In genomic region chr20:38870733-38871559, GRCh38 we compare ENCODE assay signal across 8 cellular contexts. TPM values are rescaled to one million over a fixed set of nuclear protein-coding genes. Genes with fewer than 3 reads are reported as not detected.
DNase-seq lines count a peak whose midpoint lies in the region; ATAC-seq, FAIRE-seq and TF ChIP-seq lines count a peak whose summit lies in the region.

No MANE protein-coding gene starts in this region.

- no peak for TF ChIP-seq RAD21 in K562 (CRISPR knock-in tag; conservative IDR thresholded peaks at IDR 0.05 in 1 of 2, IDR thresholded peaks at IDR 0.05 in 1 of 2)

- POLR2A ChIA-PET in K562 (lab: Yijun Ruan, JAX), result interaction anchor here (0.6 to 1.4 kb wide), 2 partner anchors 10 to 827 kb away, joined by 4 read pairs; no protein-coding TSS in a partner anchor

- TF ChIP-seq CTCF in OCI-LY3 (IDR thresholded peaks at IDR 0.05; ENCODE audit: low read depth, low read length) (no peak), K562 (IDR thresholded peaks at IDR 0.05 in 2 of 3, conservative IDR thresholded peaks at IDR 0.05 in 1 of 3; ENCODE audit: insufficient read depth in 2 of 3, low read depth in 1 of 3, low read length in 3 of 3) (no peak)

- H3K27ac ChIP-seq in OCI-LY3 (ENCODE audit: low read length) (peak overlapping the region; percentile 93), K562 (ENCODE audit: extremely low read depth, low read depth, low read length) (no peak overlapping the region), mesenchymal stem cell (ENCODE audit: low read length, poor library complexity, severe bottlenecking) (no peak overlapping the region)

- H3K27me3 Mint-ChIP-seq in natural killer cell treated with Interleukin-12 subunit alpha and Interleukin-12 subunit beta and Interleukin-15 and Interleukin-18, amount 100 ng/mL, for 72 hours, result no peaks in the 10 kb centered on the region

- DNase-seq in ELR (ENCODE audit: low read depth) (peak; percentile 72), K562 (ENCODE audit: extremely low read depth in 1 of 4, low spot score in 3 of 4) (peak in 2 of 4 experiments; percentile 40 to 54), foreskin melanocyte (no peak), NCI-H2227 (lab: John Stamatoyannopoulos, UW; ENCODE audit: unreplicated experiment) (no peak), mesenchymal stem cell (no peak), epidermal melanocyte (ENCODE audit: insufficient read length, low spot score) (no peak)
- DNase-seq in natural killer cell treated with Interleukin-12 subunit alpha and Interleukin-12 subunit beta and Interleukin-15 and Interleukin-18, amount 100 ng/mL, for 72 hours (ENCODE audit: low spot score), result no peak

- H3K4me1 ChIP-seq in OCI-LY3 (ENCODE audit: low read length) (peaks cover 87% of the 10 kb centered on the region), K562 (replicated peaks in 1 of 2; ENCODE audit: control insufficient read depth in 2 of 2, insufficient read depth in 2 of 2, low read length in 2 of 2) (peaks cover 16 to 17% of the 10 kb centered on the region in 2 experiments; a peak in 4 of 5 replicates), mesenchymal stem cell (ENCODE audit: control insufficient read depth, insufficient read depth, low read depth, low read length) (no peaks in the 10 kb centered on the region)

- H2BK15ac ChIP-seq in mesenchymal stem cell (ENCODE audit: low read depth, poor library complexity, severe bottlenecking), result no peak overlapping the region

- H3K14ac ChIP-seq in mesenchymal stem cell (ENCODE audit: low read length in 2 of 2), result no peak overlapping the region

- H3K4me3 ChIP-seq in OCI-LY3 (ENCODE audit: low read length) (peak overlapping the region; percentile 17; the same call in 1 of the 2 replicates), K562 (no peak overlapping the region), mesenchymal stem cell (ENCODE audit: insufficient read depth in 1 of 2, low read depth in 1 of 2, low read length in 2 of 2) (no peak overlapping the region)

- no peak overlapping the region for H4K8ac ChIP-seq in mesenchymal stem cell (ENCODE audit: low read length)

- no peak overlapping the region for H2BK5ac ChIP-seq in mesenchymal stem cell (ENCODE audit: low read depth, low read length, poor library complexity, severe bottlenecking)

- peak overlapping the region; percentile 96 to 97 for H3K27ac Mint-ChIP-seq in natural killer cell treated with Interleukin-12 subunit alpha and Interleukin-12 subunit beta and Interleukin-15 and Interleukin-18, amount 100 ng/mL, for 72 hours

- H3K4me3 Mint-ChIP-seq in natural killer cell treated with Interleukin-12 subunit alpha and Interleukin-12 subunit beta and Interleukin-15 and Interleukin-18, amount 100 ng/mL, for 72 hours, result peak overlapping the region; percentile 74

- no peak for TF ChIP-seq POLR2A in K562 (conservative IDR thresholded peaks at IDR 0.05)

- H3K18ac ChIP-seq in mesenchymal stem cell (ENCODE audit: low read depth in 1 of 2, low read length in 2 of 2), result no peak overlapping the region

- H3K4me2 ChIP-seq in OCI-LY3 (ENCODE audit: low read length) (peak overlapping the region; percentile 44), K562 (ENCODE audit: insufficient read depth, low read length) (no peak overlapping the region), mesenchymal stem cell (ENCODE audit: low read length, poor library complexity, severe bottlenecking) (no peak overlapping the region)

- peaks cover 78 to 82% of the 10 kb centered on the region in 2 donors for H3K4me1 Mint-ChIP-seq in natural killer cell treated with Interleukin-12 subunit alpha and Interleukin-12 subunit beta and Interleukin-15 and Interleukin-18, amount 100 ng/mL, for 72 hours (ENCODE audit: low read depth in 2 of 2)

- CTCF ChIA-PET in K562 (lab: Yijun Ruan, JAX; ENCODE audit: low intra/inter-chr PET ratio), result no interaction called here

- no peak overlapping the region for H4K91ac ChIP-seq in mesenchymal stem cell (ENCODE audit: low read length)

- ATAC-seq in K562, result peak; percentile 68
- no peak for ATAC-seq in natural killer cell treated with Interleukin-12 subunit alpha and Interleukin-12 subunit beta and Interleukin-15 and Interleukin-18, amount 100 ng/mL, for 72 hours

- H3K79me1 ChIP-seq in mesenchymal stem cell (replicated peaks; ENCODE audit: low read length, poor library complexity, severe bottlenecking), result no peaks in the 10 kb centered on the region

- H3K9me3 Mint-ChIP-seq in natural killer cell treated with Interleukin-12 subunit alpha and Interleukin-12 subunit beta and Interleukin-15 and Interleukin-18, amount 100 ng/mL, for 72 hours, result no peaks in the 10 kb centered on the region

- H3K79me2 ChIP-seq in OCI-LY3 (ENCODE audit: low read length) (peaks cover 92% of the 10 kb centered on the region), K562 (ENCODE audit: control insufficient read depth, insufficient read depth, low read length) (no peaks in the 10 kb centered on the region)

- H2BK12ac ChIP-seq in mesenchymal stem cell (ENCODE audit: low read length in 2 of 2), result no peak overlapping the region

- H3K27me3 ChIP-seq in OCI-LY3 (ENCODE audit: low read depth, low read length), result no peaks in the 10 kb centered on the region
- peaks cover 5 to 15% of the 10 kb centered on the region in 2 experiments; a peak in 4 of 5 replicates for H3K27me3 ChIP-seq in K562 (ENCODE audit: control insufficient read depth in 2 of 2, insufficient read depth in 2 of 2, low read length in 2 of 2)
- peaks cover 43 to 69% of the 10 kb centered on the region in 2 experiments for H3K27me3 ChIP-seq in mesenchymal stem cell (ENCODE audit: control insufficient read depth in 1 of 2, insufficient read depth in 1 of 2, low read length in 2 of 2)

- no peaks in the 10 kb centered on the region for H3K9me1 ChIP-seq in K562 (ENCODE audit: control insufficient read depth, insufficient read depth, low read length)

- no peak overlapping the region for H3K4ac ChIP-seq in mesenchymal stem cell (ENCODE audit: low read depth in 1 of 2, low read length in 2 of 2)

- FAIRE-seq in K562 (lab: Jason Lieb, UNC), result peak; percentile 6

- H4K20me1 ChIP-seq in OCI-LY3 (ENCODE audit: insufficient read depth, low read length), result no peaks in the 10 kb centered on the region
- H4K20me1 ChIP-seq in K562 (replicated peaks; ENCODE audit: control insufficient read depth, insufficient read depth, low read length), result peaks cover 24% of the 10 kb centered on the region

- peak overlapping the region; percentile 89 for H3K9ac ChIP-seq in OCI-LY3 (ENCODE audit: low read length)
- no peak overlapping the region for H3K9ac ChIP-seq in K562 (ENCODE audit: insufficient read depth in 1 of 2, low read depth in 2 of 2, low read length in 2 of 2)
- no peak overlapping the region for H3K9ac ChIP-seq in mesenchymal stem cell (ENCODE audit: low read length)

- BruUV-seq in K562 (replicated peaks; lab: Mats Ljungman, UMichigan), result no TSS peak

- in situ Hi-C loops in K562 (cut with MboI), result no loop called here

- H3K23ac ChIP-seq in mesenchymal stem cell (ENCODE audit: low read length in 2 of 2), result no peak overlapping the region

- H2AFZ ChIP-seq in OCI-LY3 (ENCODE audit: low read depth, low read length), result no peak overlapping the region
- H2AFZ ChIP-seq in K562 (ENCODE audit: low read depth, low read length), result no peak overlapping the region
- no peak overlapping the region for H2AFZ ChIP-seq in mesenchymal stem cell (ENCODE audit: low read depth, low read length)

- H2BK120ac ChIP-seq in mesenchymal stem cell (ENCODE audit: low read depth, low read length), result no peak overlapping the region

- peaks cover 37% of the 10 kb centered on the region for H3K36me3 ChIP-seq in OCI-LY3 (replicated peaks; ENCODE audit: low read depth, low read length)
- H3K36me3 ChIP-seq in K562 (ENCODE audit: control insufficient read depth, insufficient read depth, low read length), result no peaks in the 10 kb centered on the region
- H3K36me3 ChIP-seq in mesenchymal stem cell (ENCODE audit: control insufficient read depth in 1 of 2, insufficient read depth in 2 of 2, low read depth in 1 of 2, low read length in 2 of 2), result no peaks in the 10 kb centered on the region

- intact Hi-C loops in K562 (cut with micrococcal nuclease), result no loop called here

- TF ChIP-seq EP300 in K562 (IDR thresholded peaks at IDR 0.05; ENCODE audit: low read length), result no peak

- H3K36me3 Mint-ChIP-seq in natural killer cell treated with Interleukin-12 subunit alpha and Interleukin-12 subunit beta and Interleukin-15 and Interleukin-18, amount 100 ng/mL, for 72 hours, result no peaks in the 10 kb centered on the region

- H3K9me3 ChIP-seq in OCI-LY3 (ENCODE audit: insufficient read depth, low read length) (no peaks in the 10 kb centered on the region), K562 (replicated peaks; ENCODE audit: control insufficient read depth, insufficient read depth, low read depth, low read length) (no peaks in the 10 kb centered on the region), mesenchymal stem cell (ENCODE audit: control insufficient read depth, low read length) (no peaks in the 10 kb centered on the region)

- no peak overlapping the region for H2AK5ac ChIP-seq in mesenchymal stem cell (ENCODE audit: low read length, severe bottlenecking)

- WGBS in K562 (ENCODE audit: insufficient coverage, low coverage, missing lambda C conversion rate), result 5% methylated on average over 10 of the region's 12 CpGs
- WGBS in mesenchymal stem cell, result 40% methylated on average over 12 of the region's 12 CpGs

TF ChIP-seq in K562, 482 proteins besides CTCF, POLR2A, EP300 and RAD21 (continues in another document):
- no peak for TF ChIP-seq RBM39 (optimal IDR thresholded peaks at IDR 0.05; ENCODE audit: low read depth, low read length)

RNA-seq across cellular contexts. Expression of gene FAM83D, which starts 55.3 kb away (rescaled TPM):
- 59.8 and 69.3 TPM in 2 replicates for total RNA-seq in K562 (2011; cell fraction: chromatin; rRNA removed; ENCODE audit: low replicate concordance)
- 58.9 and 62.4 TPM in 2 replicates for total RNA-seq in K562 (2011; cell fraction: nucleolus; rRNA removed)
- total RNA-seq in K562 (2011; cell fraction: nucleoplasm; rRNA removed), result 44.0 and 52.1 TPM in 2 replicates
- total RNA-seq in K562 (2014; rRNA removed) (43.5 and 64.6 TPM in 2 replicates), K562 (2014; rRNA removed; fragmentation: Illumina TruSeq; extraction: Trizol) (46.0 and 47.2 TPM in 2 replicates), K562 (2015; rRNA removed; fragmentation: Illumina TruSeq; extraction: Trizol) (38.6 TPM in 2 replicates), K562 (2021) (51.9 and 55.6 TPM in 2 replicates)
- polyA plus RNA-seq in K562 (2011; rRNA removed) (66.1 and 79.6 TPM in 2 replicates), K562 (2014; fragmentation: Illumina TruSeq; extraction: Trizol) (57.5 and 64.1 TPM in 2 replicates), K562 (2014; fragmentation: Nextera tagmentation; extraction: Ambion mirVana) (1 to 10 TPM; 8.2 to 9.9 TPM), K562 (2014; rRNA removed) (35.6 and 56.1 TPM in 2 replicates)
- polyA plus RNA-seq in K562 (2011; cell fraction: cytosol; rRNA removed), result 57.6 and 77.4 TPM in 2 replicates
- 90.7 and 94.9 TPM in 2 replicates for polyA plus RNA-seq in K562 (2011; cell fraction: nucleus; rRNA removed)
- 17.9 and 30.5 TPM in 2 replicates for polyA plus RNA-seq in K562 (2012)
- polyA minus RNA-seq in K562 (2011; rRNA and poly(A)+ RNA removed), result 67.6 and 82.6 TPM in 2 replicates
- polyA minus RNA-seq in K562 (2011; cell fraction: cytosol; rRNA and poly(A)+ RNA removed), result 36.9 and 40.1 TPM in 2 replicates
- 46.3 and 57.0 TPM in 2 replicates for polyA minus RNA-seq in K562 (2011; cell fraction: nucleus; rRNA and poly(A)+ RNA removed)
- 10 to 100 TPM in 1 of 2 donors, 1 to 10 TPM in 1; 8.1 to 25.0 TPM for total RNA-seq in natural killer cell treated with Interleukin-12 subunit alpha and Interleukin-12 subunit beta and Interleukin-15 and Interleukin-18, amount 100 ng/mL, for 72 hours
- 2.8 TPM for polyA plus RNA-seq in mesenchymal stem cell (2013, experiment 1 of 2)
- polyA plus RNA-seq in mesenchymal stem cell (2013, experiment 2 of 2), result 2.8 TPM
